Comparison of ENCODE assay signal across 1 cellular context in the genomic region with DNA sequence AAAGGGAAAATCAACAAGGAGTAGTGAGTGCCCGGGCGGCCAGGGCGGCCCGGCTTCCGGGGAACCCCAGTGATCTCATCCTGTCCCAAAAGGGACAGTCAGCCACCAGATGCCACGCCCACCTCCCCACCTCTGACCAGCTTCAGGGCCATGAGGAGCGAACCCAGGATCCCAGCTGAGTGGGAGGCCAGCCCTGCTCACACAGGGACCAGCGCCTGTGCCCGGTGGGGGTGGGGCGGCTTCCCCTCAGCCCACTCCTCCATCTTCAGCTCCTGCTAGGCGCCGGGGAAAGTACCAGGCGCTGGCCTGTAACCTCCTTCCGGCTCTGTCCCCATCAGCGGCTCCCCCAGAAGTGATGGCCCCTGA.
TF ChIP-seq lines count a peak whose summit lies in the region.

No MANE protein-coding gene starts in this region.

TF ChIP-seq in endothelial cell of umbilical vein, 7 proteins besides CTCF, POLR2A, EP300 and RAD21 (continued from another document):
- TF ChIP-seq, protein P1, sequence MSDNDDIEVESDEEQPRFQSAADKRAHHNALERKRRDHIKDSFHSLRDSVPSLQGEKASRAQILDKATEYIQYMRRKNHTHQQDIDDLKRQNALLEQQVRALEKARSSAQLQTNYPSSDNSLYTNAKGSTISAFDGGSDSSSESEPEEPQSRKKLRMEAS (IDR thresholded peaks at IDR 0.05; ENCODE audit: insufficient read depth, insufficient read length), result no peak
- TF ChIP-seq MYC (IDR thresholded peaks at IDR 0.05; ENCODE audit: low read depth, low read length) (no peak), GATA2 (IDR thresholded peaks at IDR 0.05; ENCODE audit: insufficient read depth, insufficient read length, low read depth, low read length) (no peak), FOS (IDR thresholded peaks at IDR 0.05; ENCODE audit: borderline replicate concordance, insufficient read depth, low read length) (no peak), POLR2AphosphoS5 (IDR thresholded peaks at IDR 0.05; ENCODE audit: insufficient read depth, low read depth, low read length) (no peak), JUN (IDR thresholded peaks at IDR 0.05; ENCODE audit: borderline replicate concordance, insufficient read depth, insufficient read length, low read depth) (no peak)
